In genomic region chr13:26707122-26708006, GRCh38 we compare ENCODE assay signal across 8 cellular contexts. TPM values are rescaled to one million over a fixed set of nuclear protein-coding genes. Genes with fewer than 3 reads are reported as not detected.
A peak's percentile ranks its signal among the peaks of the same experiment; 100 is the strongest.
DNase-seq lines count a peak whose midpoint lies in the region; ATAC-seq, FAIRE-seq and TF ChIP-seq lines count a peak whose summit lies in the region.

No MANE protein-coding gene starts in this region.

- TF ChIP-seq CTCF in AG04450 (IDR thresholded peaks at IDR 0.05; ENCODE audit: low read depth, low read length) = peak; percentile 65
- TF ChIP-seq CTCF in GM12873 (IDR thresholded peaks at IDR 0.05; ENCODE audit: insufficient read depth, low read depth, low read length, missing control alignments) = peak; percentile 76
- peak; percentile 41 to 92 (median 81) for TF ChIP-seq CTCF in H1 (IDR thresholded peaks at IDR 0.05; ENCODE audit: control extremely low read depth in 1 of 3, insufficient read depth in 1 of 3, low read depth in 1 of 3, low read length in 3 of 3)

- TF ChIP-seq RAD21 in H1 (IDR thresholded peaks at IDR 0.05 in 1 of 2, conservative IDR thresholded peaks at IDR 0.05 in 1 of 2; ENCODE audit: low read depth in 2 of 2, low read length in 2 of 2) = peak; percentile 96 to 97

- ATAC-seq in T-helper 17 cell (peak; percentile 45), memory B cell (ENCODE audit: low read depth) (peak; percentile 65), GM18873 (IDR thresholded peaks at IDR 0.05; ENCODE audit: low FRiP score, unreplicated experiment) (no peak)

- POLR2A ChIA-PET in AG04450 (lab: Yijun Ruan, JAX) (no interaction called here), H1 (lab: Charles Lee; ENCODE audit: partially characterized antibody) (no interaction called here)

- 0 out of 2 replicates have a peak overlapping the region, but pooled peaks have one; percentile 42 for H2AFZ ChIP-seq in H1 (ENCODE audit: low read length)

- H3K36me3 Mint-ChIP-seq in T-helper 17 cell (ENCODE audit: low read depth) (no peaks in the 10 kb centered on the region), memory B cell (no peaks in the 10 kb centered on the region)

- no peak overlapping the region for H3K4me2 ChIP-seq in H1 (ENCODE audit: insufficient read depth in 1 of 2, low read depth in 2 of 2, low read length in 2 of 2)

- peak; percentile 97 for FAIRE-seq in H1 (lab: Jason Lieb, UNC)

- H3K27me3 Mint-ChIP-seq in T-helper 17 cell (peaks cover 41% of the 10 kb centered on the region), memory B cell (peaks cover 8% of the 10 kb centered on the region)

- H3K27ac ChIP-seq in AG04450 (ENCODE audit: low read depth, low read length) (no peak overlapping the region), H1 (ENCODE audit: low read depth, low read length) (no peak overlapping the region)

- no peak overlapping the region for H3K56ac ChIP-seq in H1 (replicated peaks; ENCODE audit: insufficient read length, low read depth, low read length)

- TF ChIP-seq EP300 in H1 (IDR thresholded peaks at IDR 0.05; ENCODE audit: borderline replicate concordance in 1 of 2, low read depth in 2 of 2, low read length in 2 of 2) = no peak

- DNase-seq in AG04450 (ENCODE audit: low read depth, low spot score) (peak; percentile 7), NCI-H146 treated with DMSO at 0.1 percent for 48 hours (lab: John Stamatoyannopoulos, UW; ENCODE audit: unreplicated experiment) (peak; percentile 73), T-helper 17 cell (no peak), H1 (ENCODE audit: low read depth in 1 of 2, low spot score in 2 of 2) (peak in 1 of 2 experiments; percentile 41), memory B cell (ENCODE audit: low spot score in 2 of 2) (peak; percentile 26 to 29), epidermal melanocyte (ENCODE audit: insufficient read length, low spot score) (no peak)

- no peaks in the 10 kb centered on the region for H3K23me2 ChIP-seq in H1 (ENCODE audit: low read depth, low read length)

- no peaks in the 10 kb centered on the region for H3K79me1 ChIP-seq in H1 (ENCODE audit: low read depth, low read length)

- H3K4me3 ChIP-seq in AG04450 (ENCODE audit: low read depth, low read length) (no peak overlapping the region), H1 (ENCODE audit: extremely low read depth in 1 of 4, insufficient read depth in 2 of 4, low read depth in 3 of 4, low read length in 4 of 4) (no peak overlapping the region)

- CTCF ChIA-PET in AG04450 (lab: Charles Lee) = interaction anchor here (0.6 to 4.3 kb wide), 8 partner anchors 9 to 789 kb away, joined by 3 to 33 read pairs (median 4); no protein-coding TSS in a partner anchor
- CTCF ChIA-PET in H1 (lab: Charles Lee; ENCODE audit: partially characterized antibody) = interaction anchor here (0.6 to 11.9 kb wide), 26 partner anchors 8 to 532 kb away, joined by 3 to 131 read pairs (median 4); no protein-coding TSS in a partner anchor

- WGBS in H1 (ENCODE audit: extremely low coverage in 1 of 2, insufficient coverage in 1 of 2, insufficient read length in 1 of 2, insufficient replicate concordance in 2 of 2, low coverage in 1 of 2, low lambda C conversion rate in 2 of 2, missing lambda C conversion rate in 1 of 2), 2 experiments = 67% methylated on average over 12 of the region's 13 CpGs; no CpG with 5 or more reads in 1 of the 2 experiments

- H3K14ac ChIP-seq in H1 (ENCODE audit: insufficient read length) = no peak overlapping the region

- H3K27me3 ChIP-seq in AG04450 (ENCODE audit: control insufficient read depth, insufficient read depth, low read length) (peaks cover 6% of the 10 kb centered on the region), H1 (replicated peaks in 1 of 4; ENCODE audit: control insufficient read depth in 3 of 4, extremely low read depth in 1 of 4, insufficient read depth in 3 of 4, low read length in 3 of 4) (no peaks in the 10 kb centered on the region)

- H2BK5ac ChIP-seq in H1 (ENCODE audit: low read depth, low read length) = no peak overlapping the region; the same call in 1 of the 2 replicates

- no peak overlapping the region for H2BK120ac ChIP-seq in H1 (replicated peaks; ENCODE audit: low read depth, low read length)

- H2BK20ac ChIP-seq in H1 (ENCODE audit: low read length) = no peak overlapping the region

- peak overlapping the region; percentile 85; the same call in 1 of the 2 replicates for H2BK12ac ChIP-seq in H1 (ENCODE audit: low read depth, low read length)

- no peak overlapping the region for H3K9ac ChIP-seq in H1 (replicated peaks in 1 of 4; ENCODE audit: extremely low read depth in 1 of 4, low read depth in 3 of 4, low read length in 3 of 4)

- H4K20me1 ChIP-seq in H1 (replicated peaks in 1 of 2; ENCODE audit: control insufficient read depth in 1 of 2, insufficient read depth in 2 of 2, low read length in 2 of 2) = no peaks in the 10 kb centered on the region

- H3K27ac Mint-ChIP-seq in T-helper 17 cell (no peak overlapping the region), memory B cell (no peak overlapping the region)

- H4K91ac ChIP-seq in H1 (replicated peaks; ENCODE audit: insufficient read length, low read length) = no peak overlapping the region

- peak overlapping the region; percentile 46; the same call in 1 of the 2 replicates for H2AK5ac ChIP-seq in H1 (ENCODE audit: low read depth, low read length)

- H2BK15ac ChIP-seq in H1 (ENCODE audit: low read length) = peak overlapping the region; percentile 89; the same call in 1 of the 2 replicates

- peak overlapping the region; percentile 28 for H3K4ac ChIP-seq in H1 (replicated peaks; ENCODE audit: insufficient read length, low read depth, low read length)

- peak overlapping the region; percentile 18; the same call in 1 of the 2 replicates for H4K8ac ChIP-seq in H1 (ENCODE audit: extremely low read depth, insufficient read depth, low read length)

- H3K4me1 ChIP-seq in H1 (replicated peaks in 1 of 4; ENCODE audit: control insufficient read depth in 3 of 4, insufficient read depth in 4 of 4, low read length in 3 of 4) = peaks cover 1 to 10% (median 4%) of the 10 kb centered on the region in 4 experiments; a peak in 5 of 7 replicates

- H3K4me1 Mint-ChIP-seq in T-helper 17 cell (no peaks in the 10 kb centered on the region), memory B cell (no peaks in the 10 kb centered on the region)

- H3K4me3 Mint-ChIP-seq in T-helper 17 cell = no peak overlapping the region
- no peak overlapping the region for H3K4me3 Mint-ChIP-seq in memory B cell

- H3K23ac ChIP-seq in H1 (ENCODE audit: insufficient read length) = no peak overlapping the region

- no peaks in the 10 kb centered on the region for H3K9me3 Mint-ChIP-seq in memory B cell

- H4K5ac ChIP-seq in H1 (ENCODE audit: insufficient read length, low read depth, low read length) = no peak overlapping the region

- H3K79me2 ChIP-seq in H1 (ENCODE audit: control insufficient read depth in 1 of 2, insufficient read depth in 2 of 2, low read length in 2 of 2) = no peaks in the 10 kb centered on the region

- H3K36me3 ChIP-seq in H1 (ENCODE audit: control insufficient read depth in 2 of 4, insufficient read depth in 4 of 4, low read length in 3 of 4) = no peaks in the 10 kb centered on the region

- no peak for TF ChIP-seq POLR2A in H1 (IDR thresholded peaks at IDR 0.05; ENCODE audit: control extremely low read depth in 1 of 2, low read depth in 2 of 2, low read length in 2 of 2)

- H3K9me3 ChIP-seq in AG04450 (ENCODE audit: control insufficient read depth, insufficient read depth, low read length) (no peaks in the 10 kb centered on the region), T-helper 17 cell (ENCODE audit: control insufficient read depth, low read length, poor library complexity, severe bottlenecking) (no peaks in the 10 kb centered on the region), H1 (ENCODE audit: insufficient read depth in 2 of 2, low read depth in 1 of 2, low read length in 1 of 2) (peaks cover 0 to 2% of the 10 kb centered on the region in 2 experiments; a peak in 1 of 4 replicates)

- no peak overlapping the region for H3K18ac ChIP-seq in H1 (ENCODE audit: extremely low read depth, low read length)

TF ChIP-seq in H1, 55 proteins besides CTCF, POLR2A, EP300 and RAD21 (continues in another document):
- TF ChIP-seq, protein P1, sequence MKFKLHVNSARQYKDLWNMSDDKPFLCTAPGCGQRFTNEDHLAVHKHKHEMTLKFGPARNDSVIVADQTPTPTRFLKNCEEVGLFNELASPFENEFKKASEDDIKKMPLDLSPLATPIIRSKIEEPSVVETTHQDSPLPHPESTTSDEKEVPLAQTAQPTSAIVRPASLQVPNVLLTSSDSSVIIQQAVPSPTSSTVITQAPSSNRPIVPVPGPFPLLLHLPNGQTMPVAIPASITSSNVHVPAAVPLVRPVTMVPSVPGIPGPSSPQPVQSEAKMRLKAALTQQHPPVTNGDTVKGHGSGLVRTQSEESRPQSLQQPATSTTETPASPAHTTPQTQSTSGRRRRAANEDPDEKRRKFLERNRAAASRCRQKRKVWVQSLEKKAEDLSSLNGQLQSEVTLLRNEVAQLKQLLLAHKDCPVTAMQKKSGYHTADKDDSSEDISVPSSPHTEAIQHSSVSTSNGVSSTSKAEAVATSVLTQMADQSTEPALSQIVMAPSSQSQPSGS (IDR thresholded peaks at IDR 0.05; ENCODE audit: low read length) = no peak
- TF ChIP-seq JUND (IDR thresholded peaks at IDR 0.05; ENCODE audit: low read length) (no peak), MAFK (IDR thresholded peaks at IDR 0.05; ENCODE audit: low read depth, low read length) (no peak), SP2 (IDR thresholded peaks at IDR 0.05; ENCODE audit: low read length) (no peak), TCF12 (IDR thresholded peaks at IDR 0.05; ENCODE audit: low read depth, low read length) (no peak), RFX5 (IDR thresholded peaks at IDR 0.05; ENCODE audit: borderline replicate concordance, low read depth, low read length) (no peak), E2F6 (IDR thresholded peaks at IDR 0.05) (no peak), TAF1 (IDR thresholded peaks at IDR 0.05; ENCODE audit: low read depth, low read length) (no peak)

RNA-seq across cellular contexts. Expression of gene GPR12, which starts 53.2 kb away (rescaled TPM):
- polyA plus RNA-seq in AG04450 (2011; rRNA removed) (not detected in 2 replicates), H1 (2011; rRNA removed) (0.27 and 0.53 TPM in 2 replicates)
- polyA minus RNA-seq in AG04450 (2011; rRNA and poly(A)+ RNA removed) = not detected in 2 replicates
- total RNA-seq in T-helper 17 cell = not detected
- 0.15 TPM in 2 replicates for total RNA-seq in H1 (2021; fragmentation: NEBNext Ultra II Directional; extraction: Animal tissue kit (Norgen Biotek cat#: 25700))
- 0.21 TPM for polyA plus RNA-seq in H1 (2011; cell fraction: cytosol; rRNA removed)
- 0.53 TPM for polyA plus RNA-seq in H1 (2011; cell fraction: nucleus; rRNA removed)
- 0.10 to 0.15 TPM (median 0.12 TPM) in 4 replicates for polyA plus RNA-seq in H1 (2012, experiment 1 of 2)
- 0.08 TPM for polyA plus RNA-seq in H1 (2012, experiment 2 of 2)
- polyA plus RNA-seq in H1 (2013, experiment 1 of 2) = 0.08 TPM
- polyA plus RNA-seq in H1 (2013, experiment 2 of 2) = 0.09 TPM
- 0.06 and 0.22 TPM in 2 replicates for polyA minus RNA-seq in H1 (2011; rRNA and poly(A)+ RNA removed)
- polyA minus RNA-seq in H1 (2011; cell fraction: cytosol; rRNA and poly(A)+ RNA removed) = not detected
- polyA minus RNA-seq in H1 (2011; cell fraction: nucleus; rRNA and poly(A)+ RNA removed) = 0.40 TPM

Comparison
In these comparisons a context has a peak if more than half of its experiments do, and no peak if none do; other contexts are left out.
1. DNase-seq: peak in AG04450 (single experiment), NCI-H146 treated with DMSO at 0.1 percent for 48 hours (single experiment) and memory B cell (2 of 2); none in T-helper 17 cell (0 of 3) and epidermal melanocyte (single experiment).
2. Peak in every context shown above with its lines, with median percentiles within 50 percentile points of each other: CTCF ChIP-seq.